Comparison of ENCODE assay signal across 12 cellular contexts in the genomic region with DNA sequence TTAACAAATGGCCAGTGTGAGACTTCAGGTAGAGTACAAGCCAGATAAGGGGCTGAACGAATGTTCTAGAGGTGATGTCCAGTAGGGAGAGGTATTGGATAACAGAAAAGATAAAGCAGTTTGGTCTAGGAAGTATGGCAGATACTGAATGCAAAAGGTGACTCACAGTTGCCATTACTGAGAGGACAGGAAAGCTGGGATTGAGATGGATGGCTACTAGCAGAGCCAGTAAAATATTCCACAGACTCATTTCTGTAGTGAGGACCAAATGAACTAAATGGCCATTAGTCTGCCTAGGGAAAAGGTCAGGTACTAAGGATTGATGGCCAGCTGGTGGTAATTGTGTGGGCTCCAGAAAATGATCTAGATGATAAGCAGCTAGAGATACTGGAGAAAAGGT. TPM values are rescaled to one million over a fixed set of nuclear protein-coding genes. Genes with fewer than 3 reads are reported as not detected.
DNase-seq lines count a peak whose midpoint lies in the region; ATAC-seq and TF ChIP-seq lines count a peak whose summit lies in the region.
"Had no signal": no experiment of that assay in that cellular context is flagged by ENCODE, and none has a peak within 500 bp of the region (broad histone marks: within the 10 kb centered on the region; RNA-seq: fewer than 3 reads in every experiment).

No MANE protein-coding gene starts in this region.

- TF ChIP-seq POLR2A in thyroid gland (IDR thresholded peaks at IDR 0.05): no peak

- H3K27me3 Mint-ChIP-seq in endothelial cell (ENCODE audit: unreplicated experiment): no peaks in the 10 kb centered on the region

- no peak for ATAC-seq in GM18873 (IDR thresholded peaks at IDR 0.05; ENCODE audit: low FRiP score, unreplicated experiment)

- TF ChIP-seq CTCF in endothelial cell (IDR thresholded peaks at IDR 0.05; ENCODE audit: unreplicated experiment) (no peak), osteoblast (IDR thresholded peaks at IDR 0.05; ENCODE audit: extremely low read depth, low read depth, low read length) (peak; percentile 11), thyroid gland (IDR thresholded peaks at IDR 0.05) (no peak)

- no peaks in the 10 kb centered on the region for H3K36me3 ChIP-seq in osteoblast (ENCODE audit: insufficient read depth, low read length)
- H3K36me3 ChIP-seq in thyroid gland: no peaks in the 10 kb centered on the region

- H3K9me3 ChIP-seq in osteoblast (ENCODE audit: low read depth, low read length): no peaks in the 10 kb centered on the region
- H3K9me3 ChIP-seq in thyroid gland: no peaks in the 10 kb centered on the region

- H3K27ac ChIP-seq in osteoblast (ENCODE audit: low read depth, low read length): no peak overlapping the region
- no peak overlapping the region for H3K27ac ChIP-seq in thyroid gland

- WGBS in thyroid gland, 2 donors: 74 to 77% methylated on average over 1 of the region's 1 CpG

- peaks cover 46% of the 10 kb centered on the region for H4K20me1 ChIP-seq in osteoblast (ENCODE audit: insufficient read depth, low read length)

- DNase-seq in HCEC 1CT (peak; percentile 17), RKO (ENCODE audit: low spot score) (peak; percentile 26), endothelial cell (ENCODE audit: low spot score) (no peak), osteoblast (ENCODE audit: insufficient read length, low spot score, missing footprints) (no peak), thyroid gland (no peak), Kasumi-1 (lab: John Stamatoyannopoulos, UW) (no peak)
- DNase-seq: activated CD4-positive, alpha-beta T cell treated with anti-CD3 and anti-CD28 coated beads for 48 hours; KBM-7; NCI-H187 treated with DMSO at 0.1 percent for 48 hours; stimulated activated CD4-positive, alpha-beta T cell treated with anti-CD3 and anti-CD28 coated beads, Interleukin-12 subunit alpha, Interleukin-12 subunit beta, amount 100 ng/mL, for 4 hours had no signal

- H3K79me2 ChIP-seq in osteoblast (ENCODE audit: insufficient read depth, low read length): peaks cover 75% of the 10 kb centered on the region

- no peak overlapping the region for H3K27ac Mint-ChIP-seq in endothelial cell (ENCODE audit: unreplicated experiment)

- H3K4me3 ChIP-seq in osteoblast (ENCODE audit: insufficient read depth, low read length): no peak overlapping the region
- H3K4me3 ChIP-seq in thyroid gland (replicated peaks in 1 of 3): no peak overlapping the region
- H3K4me3 ChIP-seq: lung had no signal

- H3K27me3 ChIP-seq in osteoblast (ENCODE audit: insufficient read depth, low read length) (no peaks in the 10 kb centered on the region), thyroid gland (no peaks in the 10 kb centered on the region)

- H3K4me1 Mint-ChIP-seq in endothelial cell (ENCODE audit: unreplicated experiment): peaks cover 15% of the 10 kb centered on the region

- intact Hi-C loops in thyroid gland (cut with DNase I): no loop called here

- no peaks in the 10 kb centered on the region for H3K36me3 Mint-ChIP-seq in endothelial cell (ENCODE audit: low read depth, unreplicated experiment)

- H3K9me3 Mint-ChIP-seq in endothelial cell (ENCODE audit: unreplicated experiment): no peaks in the 10 kb centered on the region

- H2AFZ ChIP-seq in osteoblast (ENCODE audit: low read length): no peak overlapping the region

- peak overlapping the region; percentile 16 for H3K4me3 Mint-ChIP-seq in endothelial cell (ENCODE audit: unreplicated experiment)

- H3K4me1 ChIP-seq in osteoblast (ENCODE audit: insufficient read depth, low read length) (peaks cover 3% of the 10 kb centered on the region), thyroid gland (peaks cover 0 to 17% of the 10 kb centered on the region in 2 donors)

- no peak overlapping the region for H3K4me2 ChIP-seq in osteoblast (ENCODE audit: insufficient read depth, low read length)

RNA-seq across cellular contexts. Expression of gene MACO1, which starts 11.5 kb away (rescaled TPM):
- 35.9 TPM for total RNA-seq in endothelial cell (ENCODE audit: unreplicated experiment)
- 33.9 and 35.5 TPM in 2 replicates for total RNA-seq in osteoblast
- 10 to 100 TPM; 25.6 to 31.8 (median 28.7) TPM for total RNA-seq in thyroid gland

RNA-seq across cellular contexts. Expression of gene RHCE, which starts 21.6 kb away (rescaled TPM):
- total RNA-seq in endothelial cell (ENCODE audit: unreplicated experiment) (2.4 TPM), osteoblast (0.72 and 0.88 TPM in 2 replicates), thyroid gland (1 to 10 TPM in 1 of 4 donors, under 1 TPM in 2, not detected in 1; 0.33 to 1.5 (median 0.39) TPM)

Comparison
In these comparisons a context has a peak if more than half of its experiments do, and no peak if none do; other contexts are left out.
1. DNase-seq: peak in HCEC 1CT (single experiment) and RKO (single experiment); none in endothelial cell (single experiment), osteoblast (single experiment), thyroid gland (0 of 2) and Kasumi-1 (0 of 2).